In genomic region chr1:93980320-93980744, GRCh38 we compare ENCODE assay signal across 9 cellular contexts.
A peak's percentile ranks its signal among the peaks of the same experiment; 100 is the strongest.
DNase-seq lines count a peak whose midpoint lies in the region; ATAC-seq and TF ChIP-seq lines count a peak whose summit lies in the region.
"Had no signal": no experiment of that assay in that cellular context is flagged by ENCODE, and none has a peak within 500 bp of the region (broad histone marks: within the 10 kb centered on the region; RNA-seq: fewer than 3 reads in every experiment).

No MANE protein-coding gene starts in this region.

- H3K27ac ChIP-seq in HEK293 (ENCODE audit: extremely low read depth, low read depth, low read length): no peak overlapping the region
- peak overlapping the region; percentile 5; the same call in 1 of the 2 replicates for H3K27ac ChIP-seq in VCaP
- H3K27ac ChIP-seq: RWPE1 had no signal

- no peak for TF ChIP-seq CTCF in HEK293 (tag by site-specific recombination; IDR thresholded peaks at IDR 0.05)
- TF ChIP-seq CTCF in VCaP (conservative IDR thresholded peaks at IDR 0.05): peak; percentile 32; the same call in 1 of the 2 replicates

- ATAC-seq in HG02870 (IDR thresholded peaks at IDR 0.05; ENCODE audit: unreplicated experiment): no peak
- no peak for ATAC-seq in GM21367 (IDR thresholded peaks at IDR 0.05; ENCODE audit: unreplicated experiment)

- no peaks in the 10 kb centered on the region for H3K4me1 ChIP-seq in HEK293 (ENCODE audit: control insufficient read depth, insufficient read depth, low read length)

- DNase-seq in ACHN: peak; percentile 8
- peak; percentile 47 for DNase-seq in left kidney (ENCODE audit: low read depth, low spot score)
- DNase-seq in SW480 (ENCODE audit: low spot score): no peak
- DNase-seq in CD1c-positive myeloid dendritic cell (ENCODE audit: extremely low spot score): no peak

- in situ Hi-C loops in ACHN (cut with HindIII; ENCODE audit: low pct_ligation_motif_present, low pct_unique_long_range_greater_than_20kb, low sequenced_read_pairs): no loop called here

- POLR2A ChIA-PET in HEK293 (lab: Yijun Ruan, JAX): no interaction called here

- no peaks in the 10 kb centered on the region for H3K9me3 ChIP-seq in HEK293 (ENCODE audit: control insufficient read depth, insufficient read depth, low read depth, low read length)

- CTCF ChIA-PET in HEK293 (lab: Yijun Ruan, JAX): interaction anchor here (0.6 to 1.9 kb wide), 7 partner anchors 10 to 87 kb away, joined by 3 to 10 read pairs (median 5); partner anchors contain the start of gene GCLM

- no peak overlapping the region for H3K4me3 ChIP-seq in HEK293 (ENCODE audit: low read depth, low read length)

- H3K36me3 ChIP-seq in HEK293 (ENCODE audit: control insufficient read depth in 2 of 2, insufficient read depth in 1 of 2, low read length in 2 of 2): no peaks in the 10 kb centered on the region

TF ChIP-seq in HEK293, 187 proteins besides CTCF, POLR2A, EP300 and RAD21:
- TF ChIP-seq TRIM28 (IDR thresholded peaks at IDR 0.05; ENCODE audit: borderline replicate concordance, low read length): 0 out of 2 replicates have a peak, but pooled peaks have one; percentile 18
- no peak for TF ChIP-seq ZNF610 (tag by site-specific recombination; IDR thresholded peaks at IDR 0.05; ENCODE audit: borderline replicate concordance)
TF ChIP-seq in HEK293: peak in this region for 1.

Comparison
In these comparisons a context has a peak if more than half of its experiments do, and no peak if none do; other contexts are left out.
1. DNase-seq: peak in ACHN (single experiment) and left kidney (single experiment); none in SW480 (single experiment) and CD1c-positive myeloid dendritic cell (single experiment).